Comparison of ENCODE assay signal across 16 cellular contexts in the genomic region with DNA sequence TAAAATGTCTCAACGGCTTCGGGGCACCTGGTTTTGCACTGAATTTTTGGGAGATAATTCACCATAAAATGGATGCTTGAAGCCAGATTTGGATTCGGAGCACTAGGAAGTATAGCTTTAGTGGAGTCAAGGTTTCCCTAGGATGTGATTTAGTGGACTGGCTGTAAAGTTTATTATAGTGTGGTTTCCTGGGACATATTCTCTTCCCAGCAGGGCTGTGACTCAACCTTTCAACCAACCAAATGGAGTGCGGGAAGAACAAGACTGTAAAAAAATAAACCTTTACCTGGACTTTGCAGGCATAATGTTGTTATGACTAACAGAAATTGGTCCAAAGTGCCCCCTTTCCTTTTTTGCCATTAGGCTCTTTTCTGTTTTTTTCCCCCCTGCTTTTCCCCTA.
"Had no signal": no experiment of that assay in that cellular context is flagged by ENCODE, and none has a peak within 500 bp of the region (broad histone marks: within the 10 kb centered on the region; RNA-seq: fewer than 3 reads in every experiment).

No MANE protein-coding gene starts in this region.

- H3K4me3 ChIP-seq: adrenal gland, dorsolateral prefrontal cortex, heart left ventricle, left ventricle myocardium inferior, sigmoid colon, thoracic aorta had no signal

- H3K9me3 ChIP-seq: adrenal gland, heart left ventricle, left ventricle myocardium inferior, sigmoid colon, thoracic aorta had no signal

- ATAC-seq: heart left ventricle; stimulated activated naive CD8-positive, alpha-beta T cell treated with anti-CD3 and anti-CD28 coated beads, Interleukin-15, amount 100 ng/mL, for 72 hours had no signal

- FAIRE-seq: frontal cortex had no signal

- H3K4me1 ChIP-seq: adrenal gland, heart left ventricle, left ventricle myocardium inferior, sigmoid colon had no signal

- H3K36me3 ChIP-seq: adrenal gland, brain microvascular endothelial cell, heart left ventricle, left ventricle myocardium inferior, sigmoid colon, thoracic aorta had no signal

- H3K27ac ChIP-seq: adrenal gland, brain microvascular endothelial cell, dorsolateral prefrontal cortex, heart left ventricle, left ventricle myocardium inferior, sigmoid colon, thoracic aorta had no signal

- H3K27me3 ChIP-seq: adrenal gland, brain microvascular endothelial cell, heart left ventricle, sigmoid colon had no signal

- DNase-seq: activated CD4-positive, alpha-beta T cell treated with anti-CD3 and anti-CD28 coated beads, Interleukin-2, amount 50 U/mL, for 4 hours; activated CD4-positive, CD25-positive, alpha-beta regulatory T cell treated with anti-CD3 and anti-CD28 coated beads, Interleukin-2, amount 50 U/mL, for 72 hours; activated naive CD4-positive, alpha-beta T cell treated with anti-CD3 and anti-CD28 coated beads, Interleukin-2, amount 50 U/mL, for 16 hours; activated T-cell treated with anti-CD3 and anti-CD28 coated beads, Interleukin-2, amount 50 U/mL, for 1 hour; adrenal gland; brain microvascular endothelial cell; dorsolateral prefrontal cortex; heart left ventricle; islet precursor cell; left ventricle myocardium inferior; sigmoid colon; stimulated activated CD4-positive, alpha-beta T cell treated with anti-CD3 and anti-CD28 coated beads, Interleukin-15, amount 100 ng/mL, for 24 hours; stimulated activated CD4-positive, alpha-beta T cell treated with anti-CD3 and anti-CD28 coated beads, Interleukin-4, amount 100 ng/mL, for 4 hours; stimulated activated naive CD8-positive, alpha-beta T cell treated with anti-CD3 and anti-CD28 coated beads, Interleukin-15, amount 100 ng/mL, for 72 hours had no signal
